In genomic region chr20:38747495-38748096, GRCh38 we compare ENCODE assay signal across 8 cellular contexts. TPM values are rescaled to one million over a fixed set of nuclear protein-coding genes. Genes with fewer than 3 reads are reported as not detected.
DNase-seq lines count a peak whose midpoint lies in the region; ATAC-seq and TF ChIP-seq lines count a peak whose summit lies in the region.

No MANE protein-coding gene starts in this region.

- TF ChIP-seq CTCF in adrenal gland (IDR thresholded peaks at IDR 0.05) = no peak
- no peak for TF ChIP-seq CTCF in GM10248 (IDR thresholded peaks at IDR 0.05; ENCODE audit: control extremely low read depth, extremely low read depth, low read depth, missing control alignments)

- H3K4me1 ChIP-seq in adrenal gland (replicated peaks in 1 of 2) = peaks cover 10 to 13% of the 10 kb centered on the region in 2 donors

- POLR2A ChIA-PET in GM10248 (lab: Yijun Ruan, JAX) = no interaction called here

- H3K36me3 ChIP-seq in adrenal gland (replicated peaks in 1 of 2) = peaks cover 0 to 4% of the 10 kb centered on the region in 2 donors

- DNase-seq in stimulated activated naive CD8-positive, alpha-beta T cell treated with anti-CD3 and anti-CD28 coated beads, Interleukin-15, Interleukin-2, amounts not matched to agents 100 U/mL and 50 U/mL, for 24 hours = no peak
- DNase-seq in adrenal gland = peak in 2 of 7 donors; percentile 25 to 41
- no peak for DNase-seq in memory B cell (ENCODE audit: low spot score in 2 of 2)
- DNase-seq in GM10248 (ENCODE audit: extremely low spot score) = no peak
- DNase-seq in CD1c-positive myeloid dendritic cell (ENCODE audit: extremely low spot score) = no peak

- no peak for TF ChIP-seq POLR2A in adrenal gland (IDR thresholded peaks at IDR 0.05)

- no peaks in the 10 kb centered on the region for H3K9me3 ChIP-seq in adrenal gland (replicated peaks in 1 of 3)

- intact Hi-C loops in adrenal gland (cut with DNase I) = no loop called here

- no peaks in the 10 kb centered on the region for H3K9me3 Mint-ChIP-seq in stimulated activated naive CD8-positive, alpha-beta T cell treated with anti-CD3 and anti-CD28 coated beads, Interleukin-15, Interleukin-2, amounts not matched to agents 100 ng/mL and 50 ng/mL, for 24 hours
- H3K9me3 Mint-ChIP-seq in memory B cell = no peaks in the 10 kb centered on the region

- H3K36me3 Mint-ChIP-seq in stimulated activated naive CD8-positive, alpha-beta T cell treated with anti-CD3 and anti-CD28 coated beads, Interleukin-15, Interleukin-2, amounts not matched to agents 100 ng/mL and 50 ng/mL, for 24 hours (ENCODE audit: low read depth) = peaks cover 14% of the 10 kb centered on the region
- H3K36me3 Mint-ChIP-seq in memory B cell = peaks cover 3% of the 10 kb centered on the region

- H3K27ac Mint-ChIP-seq in stimulated activated naive CD8-positive, alpha-beta T cell treated with anti-CD3 and anti-CD28 coated beads, Interleukin-15, Interleukin-2, amounts not matched to agents 100 ng/mL and 50 ng/mL, for 24 hours = peak overlapping the region; percentile 98
- H3K27ac Mint-ChIP-seq in memory B cell = peak overlapping the region; percentile 97

- no peaks in the 10 kb centered on the region for H3K27me3 ChIP-seq in adrenal gland

- WGBS in adrenal gland, 4 donors = 11 to 21% (median 13%) methylated on average over 24 to 39 of the region's 39 CpGs

- peaks cover 27% of the 10 kb centered on the region for H3K4me1 Mint-ChIP-seq in stimulated activated naive CD8-positive, alpha-beta T cell treated with anti-CD3 and anti-CD28 coated beads, Interleukin-15, Interleukin-2, amounts not matched to agents 100 ng/mL and 50 ng/mL, for 24 hours (ENCODE audit: low read depth)
- peaks cover 12% of the 10 kb centered on the region for H3K4me1 Mint-ChIP-seq in memory B cell

- H3K4me3 Mint-ChIP-seq in stimulated activated naive CD8-positive, alpha-beta T cell treated with anti-CD3 and anti-CD28 coated beads, Interleukin-15, Interleukin-2, amounts not matched to agents 100 ng/mL and 50 ng/mL, for 24 hours = peak overlapping the region; percentile 94
- H3K4me3 Mint-ChIP-seq in memory B cell = peak overlapping the region; percentile 95

- H3K4me3 ChIP-seq in adrenal gland = peak overlapping the region in 2 of 4 donors; percentile 7 to 96

- H3K27ac ChIP-seq in adrenal gland = peak overlapping the region in 4 of 5 donors; percentile 72 to 96 (median 86)

- CTCF ChIA-PET in GM10248 (lab: Yijun Ruan, JAX) = interaction anchor here (1.3 to 5.9 kb wide), 4 partner anchors 14 to 98 kb away, joined by 5 to 32 read pairs (median 10); partner anchors contain the start of gene SLC32A1

- H3K27me3 Mint-ChIP-seq in stimulated activated naive CD8-positive, alpha-beta T cell treated with anti-CD3 and anti-CD28 coated beads, Interleukin-15, Interleukin-2, amounts not matched to agents 100 ng/mL and 50 ng/mL, for 24 hours = peaks cover 3% of the 10 kb centered on the region
- peaks cover 4% of the 10 kb centered on the region for H3K27me3 Mint-ChIP-seq in memory B cell

- ATAC-seq in stimulated activated naive CD8-positive, alpha-beta T cell treated with anti-CD3 and anti-CD28 coated beads, Interleukin-15, Interleukin-2, amounts not matched to agents 100 U/mL and 50 U/mL, for 24 hours = no peak
- ATAC-seq in memory B cell (ENCODE audit: low read depth) (no peak), HG03460 (IDR thresholded peaks at IDR 0.05; ENCODE audit: unreplicated experiment) (no peak), GM21447 (IDR thresholded peaks at IDR 0.05; ENCODE audit: unreplicated experiment) (no peak)

RNA-seq across cellular contexts. Expression of gene ACTR5, which starts 0.7 kb away (rescaled TPM):
- total RNA-seq in adrenal gland = 1 to 10 TPM; 5.5 to 8.9 (median 6.7) TPM
- polyA plus RNA-seq in adrenal gland = 10 to 100 TPM in 1 of 3 donors, 1 to 10 TPM in 2; 5.6 to 10.5 (median 8.4) TPM

RNA-seq across cellular contexts. Expression of gene SLC32A1, which starts 23.3 kb away (rescaled TPM):
- not detected for total RNA-seq in adrenal gland
- under 1 TPM in 1 of 3 donors, not detected in 2; 0.24 TPM for polyA plus RNA-seq in adrenal gland

RNA-seq across cellular contexts. Expression of gene PPP1R16B, which starts 57.9 kb away (rescaled TPM):
- total RNA-seq in adrenal gland = 10 to 100 TPM in 6 of 8 donors, 1 to 10 TPM in 2; 6.4 to 18.3 (median 12.0) TPM
- polyA plus RNA-seq in adrenal gland = 1 to 10 TPM; 1.8 to 6.4 (median 4.2) TPM
